Comparison of ENCODE assay signal across 28 cellular contexts in the genomic region with DNA sequence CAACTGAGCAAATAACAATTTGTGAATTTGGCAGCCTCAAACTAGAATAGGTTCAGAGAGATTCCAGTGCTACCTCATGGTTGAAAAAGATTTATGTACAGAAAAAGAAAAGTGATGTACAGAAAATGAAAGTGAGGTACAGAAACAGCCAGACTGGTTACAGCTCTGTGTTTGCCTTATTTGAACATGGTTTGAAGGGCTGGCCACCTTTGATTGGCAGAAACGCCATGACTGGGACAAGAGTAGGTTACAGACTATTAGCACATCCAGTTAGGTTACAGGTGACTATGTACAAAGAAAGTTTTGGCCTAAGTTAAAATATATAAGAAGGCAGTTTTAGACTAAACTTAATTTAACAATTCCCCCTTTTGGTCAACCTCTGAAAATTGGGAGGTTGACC.
"Had no signal": no experiment of that assay in that cellular context is flagged by ENCODE, and none has a peak within 500 bp of the region (broad histone marks: within the 10 kb centered on the region; RNA-seq: fewer than 3 reads in every experiment).

No MANE protein-coding gene starts in this region.

- H3K4me1 Mint-ChIP-seq: activated T-helper 17 cell treated with anti-CD3 and anti-CD28 coated beads, Interleukin-2, amount 50 U/mL, for 72 hours; brain had no signal

- H3K36me3 ChIP-seq: SJCRH30 had no signal

- H3K4me3 Mint-ChIP-seq: activated CD4-positive, alpha-beta T cell treated with anti-CD3 and anti-CD28 coated beads, Interleukin-2, amount 10 ng/mL, durations not matched to agents 24 days and 14 days; activated naive CD4-positive, alpha-beta T cell treated with anti-CD3 and anti-CD28 coated beads, Interleukin-2, amount 10 ng/mL, durations not matched to agents 7 days and 5 days; activated naive CD8-positive, alpha-beta T cell; activated naive CD8-positive, alpha-beta T cell treated with anti-CD3 and anti-CD28 coated beads, Interleukin-2, amount 50 U/mL, for 24 hours; activated T-helper 17 cell treated with anti-CD3 and anti-CD28 coated beads, Interleukin-2, amount 50 U/mL, for 72 hours; brain; T-helper 1 cell treated with Interleukin-12 subunit alpha and Interleukin-12 subunit beta and Interleukin-4 antibody, amounts not matched to agents 30 μg/mL and 1 μg/mL, for 36 hours; T-helper 2 cell treated with Interferon-gamma antibody and Interleukin-4, amounts not matched to agents 5 μg/mL and 100 μg/mL, for 36 hours had no signal

- H3K9me3 ChIP-seq: SJCRH30 had no signal

- ATAC-seq: activated naive CD8-positive, alpha-beta T cell treated with anti-CD3 and anti-CD28 coated beads, Interleukin-2, amount 50 U/mL, for 24 hours; activated T-helper 17 cell treated with anti-CD3 and anti-CD28 coated beads, Interleukin-2, amount 50 U/mL, for 72 hours; Panc1 had no signal

- H3K27ac Mint-ChIP-seq: activated CD4-positive, alpha-beta T cell treated with anti-CD3 and anti-CD28 coated beads, Interleukin-2, amount 10 ng/mL, durations not matched to agents 24 days and 14 days; activated naive CD4-positive, alpha-beta T cell treated with anti-CD3 and anti-CD28 coated beads, Interleukin-2, amount 10 ng/mL, durations not matched to agents 7 days and 5 days; activated naive CD8-positive, alpha-beta T cell; activated naive CD8-positive, alpha-beta T cell treated with anti-CD3 and anti-CD28 coated beads, Interleukin-2, amount 50 U/mL, for 24 hours; activated T-helper 17 cell treated with anti-CD3 and anti-CD28 coated beads, Interleukin-2, amount 50 U/mL, for 72 hours; brain; T-helper 1 cell treated with Interleukin-12 subunit alpha and Interleukin-12 subunit beta and Interleukin-4 antibody, amounts not matched to agents 30 μg/mL and 1 μg/mL, for 36 hours; T-helper 2 cell treated with Interferon-gamma antibody and Interleukin-4, amounts not matched to agents 5 μg/mL and 100 μg/mL, for 36 hours had no signal

- H3K36me3 Mint-ChIP-seq: brain had no signal

- DNase-seq: activated CD4-positive, alpha-beta T cell treated with anti-CD3 and anti-CD28 coated beads, Interleukin-2, amount 10 ng/mL, durations not matched to agents 24 days and 14 days; activated CD4-positive, alpha-beta T cell treated with anti-CD3 and anti-CD28 coated beads, Interleukin-2, amount 50 U/mL, for 4 hours; activated CD8-positive, alpha-beta memory T cell treated with anti-CD3 and anti-CD28 coated beads, Interleukin-2, amount 50 U/mL, for 4 hours; activated effector memory CD4-positive, alpha-beta T cell treated with anti-CD3 and anti-CD28 coated beads, Interleukin-2, amount 50 U/mL, for 16 hours; activated naive CD4-positive, alpha-beta T cell treated with anti-CD3 and anti-CD28 coated beads, Interleukin-2, amount 10 ng/mL, durations not matched to agents 7 days and 5 days; activated naive CD8-positive, alpha-beta T cell treated with anti-CD3 and anti-CD28 coated beads, Interleukin-2, amount 50 U/mL, for 24 hours; activated T-cell treated with anti-CD3 and anti-CD28 coated beads for 4 hours; activated T-cell treated with anti-CD3 and anti-CD28 coated beads, Interleukin-2, amount 50 U/mL, for 48 hours; anterior cingulate cortex; caudate nucleus; MM.1S; MV-4-11; NCI-H1092; NCI-H1436 treated with DMSO at 0.1 percent for 48 hours; NCI-H1694 treated with DMSO at 0.1 percent for 48 hours; NCI-H2029; NCI-H345; NCI-H524 treated with DMSO at 0.1 percent for 48 hours; SHP77; SJCRH30 had no signal

- H3K4me3 ChIP-seq: SJCRH30, SK-N-MC had no signal

- H3K4me1 ChIP-seq: SJCRH30 had no signal

- H3K27ac ChIP-seq: KMS-11, SJCRH30, SK-N-MC had no signal

- H3K27me3 ChIP-seq: SJCRH30 had no signal

- H3K27me3 Mint-ChIP-seq: activated CD4-positive, alpha-beta T cell treated with anti-CD3 and anti-CD28 coated beads, Interleukin-2, amount 10 ng/mL, durations not matched to agents 24 days and 14 days; activated naive CD4-positive, alpha-beta T cell treated with anti-CD3 and anti-CD28 coated beads, Interleukin-2, amount 10 ng/mL, durations not matched to agents 7 days and 5 days; activated naive CD8-positive, alpha-beta T cell; activated naive CD8-positive, alpha-beta T cell treated with anti-CD3 and anti-CD28 coated beads, Interleukin-2, amount 50 U/mL, for 24 hours; activated T-helper 17 cell treated with anti-CD3 and anti-CD28 coated beads, Interleukin-2, amount 50 U/mL, for 72 hours; brain had no signal
